ENCODE assay signal across 1 cellular context in genomic region chr22:39469681-39470461, GRCh38.
TF ChIP-seq lines count a peak whose summit lies in the region.

No MANE protein-coding gene starts in this region.

TF ChIP-seq in HepG2, 621 proteins besides CTCF, POLR2A, EP300 and RAD21 (continued from another document and continues in another):
- TF ChIP-seq THRA (CRISPR knock-in tag; IDR thresholded peaks at IDR 0.05; ENCODE audit: borderline replicate concordance) (peak; percentile 87; the same call in 1 of the 2 replicates), ZNF441 (CRISPR knock-in tag; IDR thresholded peaks at IDR 0.05; ENCODE audit: borderline replicate concordance) (no peak), RBM39 (IDR thresholded peaks at IDR 0.05; ENCODE audit: low read depth, low read length, poor library complexity, severe bottlenecking) (no peak), ZNF234 (CRISPR knock-in tag; conservative IDR thresholded peaks at IDR 0.05) (no peak), ARHGAP35 (CRISPR knock-in tag; IDR thresholded peaks at IDR 0.05; ENCODE audit: borderline replicate concordance) (no peak), SP4 (CRISPR knock-in tag; IDR thresholded peaks at IDR 0.05) (no peak), NR2C2 (CRISPR knock-in tag; IDR thresholded peaks at IDR 0.05; ENCODE audit: borderline replicate concordance) (no peak), PRDM4 (CRISPR knock-in tag; IDR thresholded peaks at IDR 0.05; ENCODE audit: borderline replicate concordance) (no peak), TCF12 (IDR thresholded peaks at IDR 0.05) (no peak), TCF12 (CRISPR knock-in tag; IDR thresholded peaks at IDR 0.05) (peak; percentile 80; the same call in 1 of the 2 replicates), ZSCAN25 (CRISPR knock-in tag; IDR thresholded peaks at IDR 0.05) (peak; percentile 88; the same call in 1 of the 2 replicates), AKAP8 (CRISPR knock-in tag; IDR thresholded peaks at IDR 0.05) (no peak), LCORL (IDR thresholded peaks at IDR 0.05) (no peak), LCORL (CRISPR knock-in tag; IDR thresholded peaks at IDR 0.05) (peak; percentile 30; the same call in 1 of the 2 replicates), ZNF205 (CRISPR knock-in tag; IDR thresholded peaks at IDR 0.05) (no peak), NR2F2 (IDR thresholded peaks at IDR 0.05; ENCODE audit: borderline replicate concordance, low read depth) (no peak), TBX3 (IDR thresholded peaks at IDR 0.05; ENCODE audit: borderline replicate concordance) (no peak), BRCA1 (CRISPR knock-in tag; IDR thresholded peaks at IDR 0.05) (no peak), ZNF605 (CRISPR knock-in tag; IDR thresholded peaks at IDR 0.05) (peak; percentile 54; the same call in 1 of the 2 replicates), BORCS8-MEF2B (CRISPR knock-in tag; IDR thresholded peaks at IDR 0.05) (peak; percentile 36; the same call in 1 of the 2 replicates), HNRNPK (IDR thresholded peaks at IDR 0.05; ENCODE audit: low read depth, low read length, poor library complexity, severe bottlenecking) (no peak), ZNF75D (CRISPR knock-in tag; IDR thresholded peaks at IDR 0.05; ENCODE audit: borderline replicate concordance) (no peak), ZNF143 (CRISPR knock-in tag; IDR thresholded peaks at IDR 0.05) (0 out of 2 replicates have a peak, but pooled peaks have one; percentile 43), KMT2B (CRISPR knock-in tag; IDR thresholded peaks at IDR 0.05) (no peak), ZNF777 (CRISPR knock-in tag; IDR thresholded peaks at IDR 0.05) (0 out of 2 replicates have a peak, but pooled peaks have one; percentile 17), ZNF337 (CRISPR knock-in tag; IDR thresholded peaks at IDR 0.05; ENCODE audit: borderline replicate concordance, low read depth) (no peak; the same call in 1 of the 2 replicates), ZNF747 (CRISPR knock-in tag; IDR thresholded peaks at IDR 0.05; ENCODE audit: borderline replicate concordance) (no peak), ZNF567 (CRISPR knock-in tag; IDR thresholded peaks at IDR 0.05; ENCODE audit: borderline replicate concordance) (no peak), BHLHE40 (IDR thresholded peaks at IDR 0.05; ENCODE audit: low read length) (no peak), ZNF121 (CRISPR knock-in tag; IDR thresholded peaks at IDR 0.05) (peak; percentile 60), EED (CRISPR knock-in tag; IDR thresholded peaks at IDR 0.05) (no peak), ZNF263 (CRISPR knock-in tag; IDR thresholded peaks at IDR 0.05) (peak; percentile 70), TRIM24 (CRISPR knock-in tag; IDR thresholded peaks at IDR 0.05) (peak; percentile 44; the same call in 1 of the 2 replicates), TFE3 (CRISPR knock-in tag; IDR thresholded peaks at IDR 0.05) (no peak), MEF2D (CRISPR knock-in tag; IDR thresholded peaks at IDR 0.05) (peak; percentile 66; the same call in 1 of the 2 replicates), RBAK (CRISPR knock-in tag; IDR thresholded peaks at IDR 0.05) (no peak), SNAI1 (CRISPR knock-in tag; IDR thresholded peaks at IDR 0.05; ENCODE audit: borderline replicate concordance) (no peak), NFKB2 (CRISPR knock-in tag; IDR thresholded peaks at IDR 0.05; ENCODE audit: borderline replicate concordance) (no peak), ZBTB7A (CRISPR knock-in tag; IDR thresholded peaks at IDR 0.05) (0 out of 2 replicates have a peak, but pooled peaks have one; percentile 26), ZBTB26 (CRISPR knock-in tag; IDR thresholded peaks at IDR 0.05; ENCODE audit: borderline replicate concordance) (no peak)
- TF ChIP-seq, protein P1, sequence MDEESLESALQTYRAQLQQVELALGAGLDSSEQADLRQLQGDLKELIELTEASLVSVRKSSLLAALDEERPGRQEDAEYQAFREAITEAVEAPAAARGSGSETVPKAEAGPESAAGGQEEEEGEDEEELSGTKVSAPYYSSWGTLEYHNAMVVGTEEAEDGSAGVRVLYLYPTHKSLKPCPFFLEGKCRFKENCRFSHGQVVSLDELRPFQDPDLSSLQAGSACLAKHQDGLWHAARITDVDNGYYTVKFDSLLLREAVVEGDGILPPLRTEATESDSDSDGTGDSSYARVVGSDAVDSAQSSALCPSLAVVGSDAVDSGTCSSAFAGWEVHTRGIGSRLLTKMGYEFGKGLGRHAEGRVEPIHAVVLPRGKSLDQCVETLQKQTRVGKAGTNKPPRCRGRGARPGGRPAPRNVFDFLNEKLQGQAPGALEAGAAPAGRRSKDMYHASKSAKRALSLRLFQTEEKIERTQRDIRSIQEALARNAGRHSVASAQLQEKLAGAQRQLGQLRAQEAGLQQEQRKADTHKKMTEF (CRISPR knock-in tag; IDR thresholded peaks at IDR 0.05): peak; percentile 63; the same call in 1 of the 2 replicates
- TF ChIP-seq, protein P2, sequence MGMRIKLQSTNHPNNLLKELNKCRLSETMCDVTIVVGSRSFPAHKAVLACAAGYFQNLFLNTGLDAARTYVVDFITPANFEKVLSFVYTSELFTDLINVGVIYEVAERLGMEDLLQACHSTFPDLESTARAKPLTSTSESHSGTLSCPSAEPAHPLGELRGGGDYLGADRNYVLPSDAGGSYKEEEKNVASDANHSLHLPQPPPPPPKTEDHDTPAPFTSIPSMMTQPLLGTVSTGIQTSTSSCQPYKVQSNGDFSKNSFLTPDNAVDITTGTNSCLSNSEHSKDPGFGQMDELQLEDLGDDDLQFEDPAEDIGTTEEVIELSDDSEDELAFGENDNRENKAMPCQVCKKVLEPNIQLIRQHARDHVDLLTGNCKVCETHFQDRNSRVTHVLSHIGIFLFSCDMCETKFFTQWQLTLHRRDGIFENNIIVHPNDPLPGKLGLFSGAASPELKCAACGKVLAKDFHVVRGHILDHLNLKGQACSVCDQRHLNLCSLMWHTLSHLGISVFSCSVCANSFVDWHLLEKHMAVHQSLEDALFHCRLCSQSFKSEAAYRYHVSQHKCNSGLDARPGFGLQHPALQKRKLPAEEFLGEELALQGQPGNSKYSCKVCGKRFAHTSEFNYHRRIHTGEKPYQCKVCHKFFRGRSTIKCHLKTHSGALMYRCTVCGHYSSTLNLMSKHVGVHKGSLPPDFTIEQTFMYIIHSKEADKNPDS (CRISPR knock-in tag; IDR thresholded peaks at IDR 0.05): peak; percentile 79; the same call in 1 of the 2 replicates
- TF ChIP-seq, protein P3, sequence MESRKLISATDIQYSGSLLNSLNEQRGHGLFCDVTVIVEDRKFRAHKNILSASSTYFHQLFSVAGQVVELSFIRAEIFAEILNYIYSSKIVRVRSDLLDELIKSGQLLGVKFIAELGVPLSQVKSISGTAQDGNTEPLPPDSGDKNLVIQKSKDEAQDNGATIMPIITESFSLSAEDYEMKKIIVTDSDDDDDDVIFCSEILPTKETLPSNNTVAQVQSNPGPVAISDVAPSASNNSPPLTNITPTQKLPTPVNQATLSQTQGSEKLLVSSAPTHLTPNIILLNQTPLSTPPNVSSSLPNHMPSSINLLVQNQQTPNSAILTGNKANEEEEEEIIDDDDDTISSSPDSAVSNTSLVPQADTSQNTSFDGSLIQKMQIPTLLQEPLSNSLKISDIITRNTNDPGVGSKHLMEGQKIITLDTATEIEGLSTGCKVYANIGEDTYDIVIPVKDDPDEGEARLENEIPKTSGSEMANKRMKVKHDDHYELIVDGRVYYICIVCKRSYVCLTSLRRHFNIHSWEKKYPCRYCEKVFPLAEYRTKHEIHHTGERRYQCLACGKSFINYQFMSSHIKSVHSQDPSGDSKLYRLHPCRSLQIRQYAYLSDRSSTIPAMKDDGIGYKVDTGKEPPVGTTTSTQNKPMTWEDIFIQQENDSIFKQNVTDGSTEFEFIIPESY (CRISPR knock-in tag; IDR thresholded peaks at IDR 0.05): no peak
- TF ChIP-seq, protein P4, sequence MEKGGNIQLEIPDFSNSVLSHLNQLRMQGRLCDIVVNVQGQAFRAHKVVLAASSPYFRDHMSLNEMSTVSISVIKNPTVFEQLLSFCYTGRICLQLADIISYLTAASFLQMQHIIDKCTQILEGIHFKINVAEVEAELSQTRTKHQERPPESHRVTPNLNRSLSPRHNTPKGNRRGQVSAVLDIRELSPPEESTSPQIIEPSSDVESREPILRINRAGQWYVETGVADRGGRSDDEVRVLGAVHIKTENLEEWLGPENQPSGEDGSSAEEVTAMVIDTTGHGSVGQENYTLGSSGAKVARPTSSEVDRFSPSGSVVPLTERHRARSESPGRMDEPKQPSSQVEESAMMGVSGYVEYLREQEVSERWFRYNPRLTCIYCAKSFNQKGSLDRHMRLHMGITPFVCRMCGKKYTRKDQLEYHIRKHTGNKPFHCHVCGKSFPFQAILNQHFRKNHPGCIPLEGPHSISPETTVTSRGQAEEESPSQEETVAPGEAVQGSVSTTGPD (CRISPR knock-in tag; IDR thresholded peaks at IDR 0.05): no peak
